1 cellular context compared by ENCODE assay signal in the genomic region with DNA sequence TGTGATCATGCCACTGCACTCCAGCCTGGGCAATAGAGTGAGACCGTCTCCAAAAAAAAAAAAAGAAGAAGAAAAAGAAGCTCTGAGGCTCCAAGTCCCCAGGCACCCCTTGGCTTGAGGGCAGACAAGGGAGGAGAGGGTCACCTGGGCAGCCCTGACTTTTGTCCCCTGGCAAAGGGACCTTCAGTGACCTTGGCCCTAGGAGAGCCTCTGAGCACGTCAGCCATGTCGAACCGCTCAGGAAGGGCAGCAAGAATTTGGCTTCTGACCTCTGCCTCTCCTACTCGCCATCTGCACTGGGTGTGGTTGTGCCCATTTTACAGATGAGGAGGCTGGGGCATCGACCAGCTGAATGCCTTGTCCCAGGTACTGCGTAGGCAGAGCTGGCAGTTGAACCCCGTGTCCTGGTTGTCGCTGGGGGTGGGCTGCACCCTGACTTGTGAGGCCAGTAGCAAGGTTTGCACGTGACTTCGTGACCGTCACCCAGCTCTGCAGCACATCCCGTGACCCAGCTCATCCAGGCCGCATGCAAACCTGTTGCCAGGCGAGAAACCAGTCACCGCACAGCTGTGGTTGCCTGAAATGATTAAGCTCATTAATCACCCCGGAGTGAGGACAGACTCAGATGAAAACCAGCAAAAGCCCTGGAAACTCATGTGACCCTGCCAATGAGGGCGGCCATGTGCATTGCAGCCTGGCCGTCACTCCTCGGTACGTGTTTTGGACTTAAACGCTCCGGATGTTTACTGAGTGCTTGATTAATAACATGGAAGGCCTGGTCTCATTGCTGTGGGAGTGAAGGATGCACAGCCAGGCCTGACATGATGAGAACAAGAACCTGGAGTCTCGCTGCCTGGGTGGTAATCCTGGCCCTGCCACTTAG.
TF ChIP-seq lines count a peak whose summit lies in the region.

No MANE protein-coding gene starts in this region.

TF ChIP-seq in WTC11, 78 proteins besides CTCF, POLR2A, EP300 and RAD21 (continued from another document):
- TF ChIP-seq, protein P1, sequence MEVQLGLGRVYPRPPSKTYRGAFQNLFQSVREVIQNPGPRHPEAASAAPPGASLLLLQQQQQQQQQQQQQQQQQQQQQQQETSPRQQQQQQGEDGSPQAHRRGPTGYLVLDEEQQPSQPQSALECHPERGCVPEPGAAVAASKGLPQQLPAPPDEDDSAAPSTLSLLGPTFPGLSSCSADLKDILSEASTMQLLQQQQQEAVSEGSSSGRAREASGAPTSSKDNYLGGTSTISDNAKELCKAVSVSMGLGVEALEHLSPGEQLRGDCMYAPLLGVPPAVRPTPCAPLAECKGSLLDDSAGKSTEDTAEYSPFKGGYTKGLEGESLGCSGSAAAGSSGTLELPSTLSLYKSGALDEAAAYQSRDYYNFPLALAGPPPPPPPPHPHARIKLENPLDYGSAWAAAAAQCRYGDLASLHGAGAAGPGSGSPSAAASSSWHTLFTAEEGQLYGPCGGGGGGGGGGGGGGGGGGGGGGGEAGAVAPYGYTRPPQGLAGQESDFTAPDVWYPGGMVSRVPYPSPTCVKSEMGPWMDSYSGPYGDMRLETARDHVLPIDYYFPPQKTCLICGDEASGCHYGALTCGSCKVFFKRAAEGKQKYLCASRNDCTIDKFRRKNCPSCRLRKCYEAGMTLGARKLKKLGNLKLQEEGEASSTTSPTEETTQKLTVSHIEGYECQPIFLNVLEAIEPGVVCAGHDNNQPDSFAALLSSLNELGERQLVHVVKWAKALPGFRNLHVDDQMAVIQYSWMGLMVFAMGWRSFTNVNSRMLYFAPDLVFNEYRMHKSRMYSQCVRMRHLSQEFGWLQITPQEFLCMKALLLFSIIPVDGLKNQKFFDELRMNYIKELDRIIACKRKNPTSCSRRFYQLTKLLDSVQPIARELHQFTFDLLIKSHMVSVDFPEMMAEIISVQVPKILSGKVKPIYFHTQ (CRISPR knock-in tag; IDR thresholded peaks at IDR 0.05) = no peak
- no peak for TF ChIP-seq EMX1 (CRISPR knock-in tag; IDR thresholded peaks at IDR 0.05)
- TF ChIP-seq, protein P2, sequence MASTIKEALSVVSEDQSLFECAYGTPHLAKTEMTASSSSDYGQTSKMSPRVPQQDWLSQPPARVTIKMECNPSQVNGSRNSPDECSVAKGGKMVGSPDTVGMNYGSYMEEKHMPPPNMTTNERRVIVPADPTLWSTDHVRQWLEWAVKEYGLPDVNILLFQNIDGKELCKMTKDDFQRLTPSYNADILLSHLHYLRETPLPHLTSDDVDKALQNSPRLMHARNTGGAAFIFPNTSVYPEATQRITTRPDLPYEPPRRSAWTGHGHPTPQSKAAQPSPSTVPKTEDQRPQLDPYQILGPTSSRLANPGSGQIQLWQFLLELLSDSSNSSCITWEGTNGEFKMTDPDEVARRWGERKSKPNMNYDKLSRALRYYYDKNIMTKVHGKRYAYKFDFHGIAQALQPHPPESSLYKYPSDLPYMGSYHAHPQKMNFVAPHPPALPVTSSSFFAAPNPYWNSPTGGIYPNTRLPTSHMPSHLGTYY (CRISPR knock-in tag; IDR thresholded peaks at IDR 0.05) = no peak
- TF ChIP-seq NFE2L1 (CRISPR knock-in tag; IDR thresholded peaks at IDR 0.05) = no peak
- no peak for TF ChIP-seq ZNF219 (CRISPR knock-in tag; IDR thresholded peaks at IDR 0.05; ENCODE audit: borderline replicate concordance)
- no peak for TF ChIP-seq ESRRA (CRISPR knock-in tag; IDR thresholded peaks at IDR 0.05; ENCODE audit: borderline replicate concordance)
- no peak for TF ChIP-seq NR2C2 (CRISPR knock-in tag; IDR thresholded peaks at IDR 0.05)
- no peak for TF ChIP-seq PRRX2 (CRISPR knock-in tag; IDR thresholded peaks at IDR 0.05)
- no peak for TF ChIP-seq FOXK1 (CRISPR knock-in tag; IDR thresholded peaks at IDR 0.05)
- no peak for TF ChIP-seq SMAD3 (CRISPR knock-in tag; IDR thresholded peaks at IDR 0.05; ENCODE audit: borderline replicate concordance)
- TF ChIP-seq, protein P3, sequence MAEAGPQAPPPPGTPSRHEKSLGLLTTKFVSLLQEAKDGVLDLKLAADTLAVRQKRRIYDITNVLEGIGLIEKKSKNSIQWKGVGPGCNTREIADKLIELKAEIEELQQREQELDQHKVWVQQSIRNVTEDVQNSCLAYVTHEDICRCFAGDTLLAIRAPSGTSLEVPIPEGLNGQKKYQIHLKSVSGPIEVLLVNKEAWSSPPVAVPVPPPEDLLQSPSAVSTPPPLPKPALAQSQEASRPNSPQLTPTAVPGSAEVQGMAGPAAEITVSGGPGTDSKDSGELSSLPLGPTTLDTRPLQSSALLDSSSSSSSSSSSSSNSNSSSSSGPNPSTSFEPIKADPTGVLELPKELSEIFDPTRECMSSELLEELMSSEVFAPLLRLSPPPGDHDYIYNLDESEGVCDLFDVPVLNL (CRISPR knock-in tag; IDR thresholded peaks at IDR 0.05; ENCODE audit: borderline replicate concordance, low read depth) = no peak
- no peak for TF ChIP-seq CBFB (CRISPR knock-in tag; IDR thresholded peaks at IDR 0.05; ENCODE audit: low read depth)
TF ChIP-seq in WTC11: peak in this region for 0.
